In the genomic region with DNA sequence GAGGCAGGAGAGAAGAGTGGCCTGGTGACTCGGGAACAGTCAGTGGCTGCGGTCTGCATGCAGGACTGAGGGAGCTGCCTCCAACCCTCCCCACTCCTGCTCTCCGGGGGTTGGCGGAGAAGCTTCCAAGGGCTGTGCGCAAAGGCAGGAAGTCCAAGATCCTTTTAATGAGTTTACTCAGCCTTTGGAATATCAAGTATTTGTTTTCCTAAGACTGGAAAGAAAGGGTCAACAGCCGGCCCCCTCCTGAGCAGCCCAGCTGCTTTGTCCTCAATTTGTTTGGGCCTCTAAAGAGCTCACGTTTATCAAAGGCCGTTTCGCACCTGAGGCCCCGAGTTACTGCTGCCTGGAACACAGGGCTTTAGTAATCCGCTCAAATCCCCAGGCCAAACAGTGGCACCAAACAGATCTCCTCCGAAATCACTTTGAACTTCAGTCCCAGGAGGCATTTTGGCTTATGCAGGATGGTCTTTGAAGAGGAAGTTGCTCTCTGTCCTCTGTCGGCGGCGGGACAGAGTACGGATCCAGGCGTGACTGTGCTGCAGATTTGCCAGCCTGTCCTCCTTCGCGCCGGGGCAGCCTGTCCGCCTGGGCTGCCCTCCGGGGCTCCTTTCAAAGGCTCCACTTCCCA, we compare ENCODE assay signal across 1 cellular context.
TF ChIP-seq lines count a peak whose summit lies in the region.

No MANE protein-coding gene starts in this region.

TF ChIP-seq in HepG2, 621 proteins besides CTCF, POLR2A, EP300 and RAD21 (continued from another document and continues in another):
- TF ChIP-seq, protein P1, sequence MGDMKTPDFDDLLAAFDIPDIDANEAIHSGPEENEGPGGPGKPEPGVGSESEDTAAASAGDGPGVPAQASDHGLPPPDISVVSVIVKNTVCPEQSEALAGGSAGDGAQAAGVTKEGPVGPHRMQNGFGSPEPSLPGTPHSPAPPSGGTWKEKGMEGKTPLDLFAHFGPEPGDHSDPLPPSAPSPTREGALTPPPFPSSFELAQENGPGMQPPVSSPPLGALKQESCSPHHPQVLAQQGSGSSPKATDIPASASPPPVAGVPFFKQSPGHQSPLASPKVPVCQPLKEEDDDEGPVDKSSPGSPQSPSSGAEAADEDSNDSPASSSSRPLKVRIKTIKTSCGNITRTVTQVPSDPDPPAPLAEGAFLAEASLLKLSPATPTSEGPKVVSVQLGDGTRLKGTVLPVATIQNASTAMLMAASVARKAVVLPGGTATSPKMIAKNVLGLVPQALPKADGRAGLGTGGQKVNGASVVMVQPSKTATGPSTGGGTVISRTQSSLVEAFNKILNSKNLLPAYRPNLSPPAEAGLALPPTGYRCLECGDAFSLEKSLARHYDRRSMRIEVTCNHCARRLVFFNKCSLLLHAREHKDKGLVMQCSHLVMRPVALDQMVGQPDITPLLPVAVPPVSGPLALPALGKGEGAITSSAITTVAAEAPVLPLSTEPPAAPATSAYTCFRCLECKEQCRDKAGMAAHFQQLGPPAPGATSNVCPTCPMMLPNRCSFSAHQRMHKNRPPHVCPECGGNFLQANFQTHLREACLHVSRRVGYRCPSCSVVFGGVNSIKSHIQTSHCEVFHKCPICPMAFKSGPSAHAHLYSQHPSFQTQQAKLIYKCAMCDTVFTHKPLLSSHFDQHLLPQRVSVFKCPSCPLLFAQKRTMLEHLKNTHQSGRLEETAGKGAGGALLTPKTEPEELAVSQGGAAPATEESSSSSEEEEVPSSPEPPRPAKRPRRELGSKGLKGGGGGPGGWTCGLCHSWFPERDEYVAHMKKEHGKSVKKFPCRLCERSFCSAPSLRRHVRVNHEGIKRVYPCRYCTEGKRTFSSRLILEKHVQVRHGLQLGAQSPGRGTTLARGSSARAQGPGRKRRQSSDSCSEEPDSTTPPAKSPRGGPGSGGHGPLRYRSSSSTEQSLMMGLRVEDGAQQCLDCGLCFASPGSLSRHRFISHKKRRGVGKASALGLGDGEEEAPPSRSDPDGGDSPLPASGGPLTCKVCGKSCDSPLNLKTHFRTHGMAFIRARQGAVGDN (CRISPR knock-in tag; IDR thresholded peaks at IDR 0.05), result peak; percentile 38
- TF ChIP-seq NR3C1 (CRISPR knock-in tag; IDR thresholded peaks at IDR 0.05), result no peak
- no peak for TF ChIP-seq HDAC2 (CRISPR knock-in tag; IDR thresholded peaks at IDR 0.05)
- no peak for TF ChIP-seq ZBTB3 (CRISPR knock-in tag; IDR thresholded peaks at IDR 0.05; ENCODE audit: borderline replicate concordance, low read depth)
- TF ChIP-seq ZNF441 (CRISPR knock-in tag; IDR thresholded peaks at IDR 0.05; ENCODE audit: borderline replicate concordance), result no peak
- TF ChIP-seq SKI (IDR thresholded peaks at IDR 0.05; ENCODE audit: partially characterized antibody), result no peak
- TF ChIP-seq, protein P2, sequence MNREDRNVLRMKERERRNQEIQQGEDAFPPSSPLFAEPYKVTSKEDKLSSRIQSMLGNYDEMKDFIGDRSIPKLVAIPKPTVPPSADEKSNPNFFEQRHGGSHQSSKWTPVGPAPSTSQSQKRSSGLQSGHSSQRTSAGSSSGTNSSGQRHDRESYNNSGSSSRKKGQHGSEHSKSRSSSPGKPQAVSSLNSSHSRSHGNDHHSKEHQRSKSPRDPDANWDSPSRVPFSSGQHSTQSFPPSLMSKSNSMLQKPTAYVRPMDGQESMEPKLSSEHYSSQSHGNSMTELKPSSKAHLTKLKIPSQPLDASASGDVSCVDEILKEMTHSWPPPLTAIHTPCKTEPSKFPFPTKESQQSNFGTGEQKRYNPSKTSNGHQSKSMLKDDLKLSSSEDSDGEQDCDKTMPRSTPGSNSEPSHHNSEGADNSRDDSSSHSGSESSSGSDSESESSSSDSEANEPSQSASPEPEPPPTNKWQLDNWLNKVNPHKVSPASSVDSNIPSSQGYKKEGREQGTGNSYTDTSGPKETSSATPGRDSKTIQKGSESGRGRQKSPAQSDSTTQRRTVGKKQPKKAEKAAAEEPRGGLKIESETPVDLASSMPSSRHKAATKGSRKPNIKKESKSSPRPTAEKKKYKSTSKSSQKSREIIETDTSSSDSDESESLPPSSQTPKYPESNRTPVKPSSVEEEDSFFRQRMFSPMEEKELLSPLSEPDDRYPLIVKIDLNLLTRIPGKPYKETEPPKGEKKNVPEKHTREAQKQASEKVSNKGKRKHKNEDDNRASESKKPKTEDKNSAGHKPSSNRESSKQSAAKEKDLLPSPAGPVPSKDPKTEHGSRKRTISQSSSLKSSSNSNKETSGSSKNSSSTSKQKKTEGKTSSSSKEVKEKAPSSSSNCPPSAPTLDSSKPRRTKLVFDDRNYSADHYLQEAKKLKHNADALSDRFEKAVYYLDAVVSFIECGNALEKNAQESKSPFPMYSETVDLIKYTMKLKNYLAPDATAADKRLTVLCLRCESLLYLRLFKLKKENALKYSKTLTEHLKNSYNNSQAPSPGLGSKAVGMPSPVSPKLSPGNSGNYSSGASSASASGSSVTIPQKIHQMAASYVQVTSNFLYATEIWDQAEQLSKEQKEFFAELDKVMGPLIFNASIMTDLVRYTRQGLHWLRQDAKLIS (CRISPR knock-in tag; IDR thresholded peaks at IDR 0.05), result no peak
- no peak for TF ChIP-seq NFE2L1 (CRISPR knock-in tag; IDR thresholded peaks at IDR 0.05; ENCODE audit: borderline replicate concordance)
- TF ChIP-seq ZNF235 (CRISPR knock-in tag; IDR thresholded peaks at IDR 0.05; ENCODE audit: borderline replicate concordance), result no peak
- no peak for TF ChIP-seq GLI4 (CRISPR knock-in tag; IDR thresholded peaks at IDR 0.05; ENCODE audit: borderline replicate concordance)
- TF ChIP-seq HOXA3 (CRISPR knock-in tag; IDR thresholded peaks at IDR 0.05), result no peak
- TF ChIP-seq ZNF180 (CRISPR knock-in tag; IDR thresholded peaks at IDR 0.05; ENCODE audit: borderline replicate concordance, low read depth), result no peak
- TF ChIP-seq NONO (IDR thresholded peaks at IDR 0.05), result no peak
- TF ChIP-seq NONO (CRISPR knock-in tag; conservative IDR thresholded peaks at IDR 0.05), result no peak
- TF ChIP-seq ZNF331 (CRISPR knock-in tag; IDR thresholded peaks at IDR 0.05), result no peak
- TF ChIP-seq ZNF782 (CRISPR knock-in tag; IDR thresholded peaks at IDR 0.05; ENCODE audit: borderline replicate concordance), result no peak
- 0 out of 2 replicates have a peak, but pooled peaks have one; percentile 48 for TF ChIP-seq ZNF230 (CRISPR knock-in tag; IDR thresholded peaks at IDR 0.05)
- TF ChIP-seq SOX5 (CRISPR knock-in tag; IDR thresholded peaks at IDR 0.05; ENCODE audit: borderline replicate concordance), result peak; percentile 46; the same call in 1 of the 2 replicates
- TF ChIP-seq, protein P3, sequence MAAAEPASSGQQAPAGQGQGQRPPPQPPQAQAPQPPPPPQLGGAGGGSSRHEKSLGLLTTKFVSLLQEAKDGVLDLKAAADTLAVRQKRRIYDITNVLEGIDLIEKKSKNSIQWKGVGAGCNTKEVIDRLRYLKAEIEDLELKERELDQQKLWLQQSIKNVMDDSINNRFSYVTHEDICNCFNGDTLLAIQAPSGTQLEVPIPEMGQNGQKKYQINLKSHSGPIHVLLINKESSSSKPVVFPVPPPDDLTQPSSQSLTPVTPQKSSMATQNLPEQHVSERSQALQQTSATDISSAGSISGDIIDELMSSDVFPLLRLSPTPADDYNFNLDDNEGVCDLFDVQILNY (CRISPR knock-in tag; conservative IDR thresholded peaks at IDR 0.05), result no peak
- TF ChIP-seq GTF3A (CRISPR knock-in tag; conservative IDR thresholded peaks at IDR 0.05), result no peak
- peak; percentile 98 for TF ChIP-seq TBX2 (CRISPR knock-in tag; IDR thresholded peaks at IDR 0.05; ENCODE audit: borderline replicate concordance)
- TF ChIP-seq, protein P4, sequence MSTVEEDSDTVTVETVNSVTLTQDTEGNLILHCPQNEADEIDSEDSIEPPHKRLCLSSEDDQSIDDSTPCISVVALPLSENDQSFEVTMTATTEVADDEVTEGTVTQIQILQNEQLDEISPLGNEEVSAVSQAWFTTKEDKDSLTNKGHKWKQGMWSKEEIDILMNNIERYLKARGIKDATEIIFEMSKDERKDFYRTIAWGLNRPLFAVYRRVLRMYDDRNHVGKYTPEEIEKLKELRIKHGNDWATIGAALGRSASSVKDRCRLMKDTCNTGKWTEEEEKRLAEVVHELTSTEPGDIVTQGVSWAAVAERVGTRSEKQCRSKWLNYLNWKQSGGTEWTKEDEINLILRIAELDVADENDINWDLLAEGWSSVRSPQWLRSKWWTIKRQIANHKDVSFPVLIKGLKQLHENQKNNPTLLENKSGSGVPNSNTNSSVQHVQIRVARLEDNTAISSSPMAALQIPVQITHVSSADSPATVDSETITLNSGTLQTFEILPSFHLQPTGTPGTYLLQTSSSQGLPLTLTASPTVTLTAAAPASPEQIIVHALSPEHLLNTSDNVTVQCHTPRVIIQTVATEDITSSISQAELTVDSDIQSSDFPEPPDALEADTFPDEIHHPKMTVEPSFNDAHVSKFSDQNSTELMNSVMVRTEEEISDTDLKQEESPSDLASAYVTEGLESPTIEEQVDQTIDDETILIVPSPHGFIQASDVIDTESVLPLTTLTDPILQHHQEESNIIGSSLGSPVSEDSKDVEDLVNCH (CRISPR knock-in tag; IDR thresholded peaks at IDR 0.05), result no peak
- no peak for TF ChIP-seq U2AF1 (optimal IDR thresholded peaks at IDR 0.05; ENCODE audit: low read depth, low read length)
- TF ChIP-seq, protein P5, sequence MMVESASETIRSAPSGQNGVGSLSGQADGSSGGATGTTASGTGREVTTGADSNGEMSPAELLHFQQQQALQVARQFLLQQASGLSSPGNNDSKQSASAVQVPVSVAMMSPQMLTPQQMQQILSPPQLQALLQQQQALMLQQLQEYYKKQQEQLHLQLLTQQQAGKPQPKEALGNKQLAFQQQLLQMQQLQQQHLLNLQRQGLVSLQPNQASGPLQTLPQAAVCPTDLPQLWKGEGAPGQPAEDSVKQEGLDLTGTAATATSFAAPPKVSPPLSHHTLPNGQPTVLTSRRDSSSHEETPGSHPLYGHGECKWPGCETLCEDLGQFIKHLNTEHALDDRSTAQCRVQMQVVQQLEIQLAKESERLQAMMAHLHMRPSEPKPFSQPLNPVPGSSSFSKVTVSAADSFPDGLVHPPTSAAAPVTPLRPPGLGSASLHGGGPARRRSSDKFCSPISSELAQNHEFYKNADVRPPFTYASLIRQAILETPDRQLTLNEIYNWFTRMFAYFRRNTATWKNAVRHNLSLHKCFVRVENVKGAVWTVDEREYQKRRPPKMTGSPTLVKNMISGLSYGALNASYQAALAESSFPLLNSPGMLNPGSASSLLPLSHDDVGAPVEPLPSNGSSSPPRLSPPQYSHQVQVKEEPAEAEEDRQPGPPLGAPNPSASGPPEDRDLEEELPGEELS (CRISPR knock-in tag; IDR thresholded peaks at IDR 0.05), result peak; percentile 91
- TF ChIP-seq ZNF33B (CRISPR knock-in tag; IDR thresholded peaks at IDR 0.05), result 0 out of 2 replicates have a peak, but pooled peaks have one; percentile 51
- TF ChIP-seq, protein P6, sequence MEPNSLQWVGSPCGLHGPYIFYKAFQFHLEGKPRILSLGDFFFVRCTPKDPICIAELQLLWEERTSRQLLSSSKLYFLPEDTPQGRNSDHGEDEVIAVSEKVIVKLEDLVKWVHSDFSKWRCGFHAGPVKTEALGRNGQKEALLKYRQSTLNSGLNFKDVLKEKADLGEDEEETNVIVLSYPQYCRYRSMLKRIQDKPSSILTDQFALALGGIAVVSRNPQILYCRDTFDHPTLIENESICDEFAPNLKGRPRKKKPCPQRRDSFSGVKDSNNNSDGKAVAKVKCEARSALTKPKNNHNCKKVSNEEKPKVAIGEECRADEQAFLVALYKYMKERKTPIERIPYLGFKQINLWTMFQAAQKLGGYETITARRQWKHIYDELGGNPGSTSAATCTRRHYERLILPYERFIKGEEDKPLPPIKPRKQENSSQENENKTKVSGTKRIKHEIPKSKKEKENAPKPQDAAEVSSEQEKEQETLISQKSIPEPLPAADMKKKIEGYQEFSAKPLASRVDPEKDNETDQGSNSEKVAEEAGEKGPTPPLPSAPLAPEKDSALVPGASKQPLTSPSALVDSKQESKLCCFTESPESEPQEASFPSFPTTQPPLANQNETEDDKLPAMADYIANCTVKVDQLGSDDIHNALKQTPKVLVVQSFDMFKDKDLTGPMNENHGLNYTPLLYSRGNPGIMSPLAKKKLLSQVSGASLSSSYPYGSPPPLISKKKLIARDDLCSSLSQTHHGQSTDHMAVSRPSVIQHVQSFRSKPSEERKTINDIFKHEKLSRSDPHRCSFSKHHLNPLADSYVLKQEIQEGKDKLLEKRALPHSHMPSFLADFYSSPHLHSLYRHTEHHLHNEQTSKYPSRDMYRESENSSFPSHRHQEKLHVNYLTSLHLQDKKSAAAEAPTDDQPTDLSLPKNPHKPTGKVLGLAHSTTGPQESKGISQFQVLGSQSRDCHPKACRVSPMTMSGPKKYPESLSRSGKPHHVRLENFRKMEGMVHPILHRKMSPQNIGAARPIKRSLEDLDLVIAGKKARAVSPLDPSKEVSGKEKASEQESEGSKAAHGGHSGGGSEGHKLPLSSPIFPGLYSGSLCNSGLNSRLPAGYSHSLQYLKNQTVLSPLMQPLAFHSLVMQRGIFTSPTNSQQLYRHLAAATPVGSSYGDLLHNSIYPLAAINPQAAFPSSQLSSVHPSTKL (CRISPR knock-in tag; IDR thresholded peaks at IDR 0.05), result no peak
- no peak for TF ChIP-seq ETV5 (CRISPR knock-in tag; IDR thresholded peaks at IDR 0.05; ENCODE audit: borderline replicate concordance)
- TF ChIP-seq ARNTL (CRISPR knock-in tag; IDR thresholded peaks at IDR 0.05), result peak; percentile 40; the same call in 1 of the 2 replicates
- no peak for TF ChIP-seq DPF2 (CRISPR knock-in tag; IDR thresholded peaks at IDR 0.05; ENCODE audit: borderline replicate concordance, low read depth)
- no peak for TF ChIP-seq SMARCC2 (IDR thresholded peaks at IDR 0.05)
- TF ChIP-seq PHF21A (CRISPR knock-in tag; IDR thresholded peaks at IDR 0.05), result peak; percentile 49; the same call in 1 of the 2 replicates
- no peak for TF ChIP-seq ZNF883 (CRISPR knock-in tag; IDR thresholded peaks at IDR 0.05; ENCODE audit: not compliant biosample characterization)
- TF ChIP-seq MBD4 (IDR thresholded peaks at IDR 0.05; ENCODE audit: borderline replicate concordance, low read length), result no peak
- peak; percentile 19; the same call in 1 of the 2 replicates for TF ChIP-seq ZFX (CRISPR knock-in tag; IDR thresholded peaks at IDR 0.05; ENCODE audit: low read depth)
- 0 out of 2 replicates have a peak, but pooled peaks have one; percentile 52 for TF ChIP-seq NKX3-1 (CRISPR knock-in tag; IDR thresholded peaks at IDR 0.05)
- TF ChIP-seq, protein P7, sequence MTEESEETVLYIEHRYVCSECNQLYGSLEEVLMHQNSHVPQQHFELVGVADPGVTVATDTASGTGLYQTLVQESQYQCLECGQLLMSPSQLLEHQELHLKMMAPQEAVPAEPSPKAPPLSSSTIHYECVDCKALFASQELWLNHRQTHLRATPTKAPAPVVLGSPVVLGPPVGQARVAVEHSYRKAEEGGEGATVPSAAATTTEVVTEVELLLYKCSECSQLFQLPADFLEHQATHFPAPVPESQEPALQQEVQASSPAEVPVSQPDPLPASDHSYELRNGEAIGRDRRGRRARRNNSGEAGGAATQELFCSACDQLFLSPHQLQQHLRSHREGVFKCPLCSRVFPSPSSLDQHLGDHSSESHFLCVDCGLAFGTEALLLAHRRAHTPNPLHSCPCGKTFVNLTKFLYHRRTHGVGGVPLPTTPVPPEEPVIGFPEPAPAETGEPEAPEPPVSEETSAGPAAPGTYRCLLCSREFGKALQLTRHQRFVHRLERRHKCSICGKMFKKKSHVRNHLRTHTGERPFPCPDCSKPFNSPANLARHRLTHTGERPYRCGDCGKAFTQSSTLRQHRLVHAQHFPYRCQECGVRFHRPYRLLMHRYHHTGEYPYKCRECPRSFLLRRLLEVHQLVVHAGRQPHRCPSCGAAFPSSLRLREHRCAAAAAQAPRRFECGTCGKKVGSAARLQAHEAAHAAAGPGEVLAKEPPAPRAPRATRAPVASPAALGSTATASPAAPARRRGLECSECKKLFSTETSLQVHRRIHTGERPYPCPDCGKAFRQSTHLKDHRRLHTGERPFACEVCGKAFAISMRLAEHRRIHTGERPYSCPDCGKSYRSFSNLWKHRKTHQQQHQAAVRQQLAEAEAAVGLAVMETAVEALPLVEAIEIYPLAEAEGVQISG (CRISPR knock-in tag; IDR thresholded peaks at IDR 0.05), result peak; percentile 49
- TF ChIP-seq ZKSCAN5 (CRISPR knock-in tag; IDR thresholded peaks at IDR 0.05), result no peak
- TF ChIP-seq ZNF747 (CRISPR knock-in tag; IDR thresholded peaks at IDR 0.05; ENCODE audit: borderline replicate concordance), result no peak
- no peak for TF ChIP-seq ATF7-NPFF (CRISPR knock-in tag; IDR thresholded peaks at IDR 0.05; ENCODE audit: low read depth)
